Comparison of ENCODE assay signal across 8 cellular contexts in the genomic region with DNA sequence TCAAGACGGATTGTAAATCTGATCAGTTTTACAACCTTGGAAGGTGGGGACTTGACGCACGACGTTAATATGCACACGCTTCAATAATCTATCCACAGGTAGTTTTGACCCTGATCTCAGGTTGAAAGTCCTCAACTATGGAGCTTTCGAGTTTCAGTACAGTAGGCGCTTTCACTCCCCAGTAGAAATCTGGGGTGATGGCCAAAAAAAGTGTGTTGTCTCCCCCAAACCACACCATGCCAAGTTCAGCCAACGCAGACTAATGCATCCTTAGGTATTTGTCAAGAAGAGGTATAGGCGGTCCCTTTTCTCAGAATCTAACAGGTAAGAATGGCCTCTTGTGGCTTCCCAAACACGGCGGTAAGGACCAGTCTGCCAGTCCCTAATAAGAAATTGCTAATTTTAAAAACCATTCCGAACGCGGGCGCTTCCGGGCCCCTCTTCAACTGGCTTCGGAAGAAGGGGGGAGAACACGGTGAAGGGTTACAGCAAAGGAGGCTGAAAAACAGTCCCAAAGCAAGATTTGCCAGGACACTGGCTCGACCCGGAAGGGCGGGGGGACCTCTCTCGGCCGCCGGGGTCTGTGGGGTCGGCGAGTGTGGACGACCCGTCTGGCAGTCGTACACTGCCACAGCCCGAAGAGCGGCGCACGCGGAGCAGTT. TPM values are rescaled to one million over a fixed set of nuclear protein-coding genes. Genes with fewer than 3 reads are reported as not detected.
DNase-seq lines count a peak whose midpoint lies in the region; ATAC-seq and TF ChIP-seq lines count a peak whose summit lies in the region.

No MANE protein-coding gene starts in this region.

- peak overlapping the region; percentile 95 for H3K4me2 ChIP-seq in neural progenitor cell

- no peak for TF ChIP-seq CTCF in neural progenitor cell (IDR thresholded peaks at IDR 0.05)

- H3K36me3 Mint-ChIP-seq in CD4-positive, alpha-beta memory T cell: peaks cover 6 to 24% of the 10 kb centered on the region in 2 donors
- peaks cover 7% of the 10 kb centered on the region for H3K36me3 Mint-ChIP-seq in neural progenitor cell

- intact Hi-C loops in CD4-positive, alpha-beta memory T cell (cut with micrococcal nuclease): loop anchor here (1.0 to 5.0 kb wide), 9 partner anchors 117 to 1023 kb away; partner anchors contain the start of genes CEP192, CEP76, PSMG2 and PTPN2

- peak overlapping the region; percentile 54 to 78 for H3K4me3 ChIP-seq in CD4-positive, alpha-beta memory T cell (ENCODE audit: low read length in 2 of 2)
- H3K4me3 ChIP-seq in SJCRH30 (peak overlapping the region; percentile 85), neural progenitor cell (peak overlapping the region; percentile 76)

- peak overlapping the region; percentile 96 for H3K27ac ChIP-seq in CD4-positive, alpha-beta memory T cell (ENCODE audit: low read depth, low read length)
- H3K27ac ChIP-seq in SJCRH30 (peak overlapping the region; percentile 82), epithelial cell of prostate (peak overlapping the region; percentile 88), neural progenitor cell (no peak overlapping the region)

- peaks cover 39 to 69% (median 48%) of the 10 kb centered on the region in 4 donors for H3K4me1 Mint-ChIP-seq in CD4-positive, alpha-beta memory T cell
- H3K4me1 Mint-ChIP-seq in neural progenitor cell: peaks cover 29% of the 10 kb centered on the region

- no peaks in the 10 kb centered on the region for H3K9me3 ChIP-seq in CD4-positive, alpha-beta memory T cell (ENCODE audit: control insufficient read depth in 1 of 2, low read length in 2 of 2)
- H3K9me3 ChIP-seq in SJCRH30 (replicated peaks): no peaks in the 10 kb centered on the region
- H3K9me3 ChIP-seq in neural progenitor cell (ENCODE audit: low read depth): no peaks in the 10 kb centered on the region

- H3K79me2 ChIP-seq in neural progenitor cell (ENCODE audit: low read depth): peaks cover 95% of the 10 kb centered on the region

- H3K27me3 Mint-ChIP-seq in CD4-positive, alpha-beta memory T cell: no peaks in the 10 kb centered on the region
- H3K27me3 Mint-ChIP-seq in neural progenitor cell (ENCODE audit: insufficient read depth, low read depth): no peaks in the 10 kb centered on the region

- peak overlapping the region; percentile 70 to 97 (median 83) for H3K27ac Mint-ChIP-seq in CD4-positive, alpha-beta memory T cell
- peak overlapping the region; percentile 89 for H3K27ac Mint-ChIP-seq in neural progenitor cell

- peak; percentile 0 for ATAC-seq in GM21529 (IDR thresholded peaks at IDR 0.05; ENCODE audit: unreplicated experiment)

- POLR2A ChIA-PET in CD4-positive, alpha-beta memory T cell (lab: Charles Lee; ENCODE audit: partially characterized antibody): interaction anchor here (0.6 to 2.6 kb wide), 11 partner anchors 18 to 1349 kb away, joined by 3 to 13 read pairs (median 4); partner anchors contain the start of genes AFG3L2, CEP192, PTPN2 and SEH1L

- no peaks in the 10 kb centered on the region for H4K20me1 ChIP-seq in neural progenitor cell (ENCODE audit: low read depth)

- CTCF ChIA-PET in CD4-positive, alpha-beta memory T cell (lab: Charles Lee; ENCODE audit: partially characterized antibody): interaction anchor here (1.4 to 2.0 kb wide), 2 partner anchors 11 to 509 kb away, joined by 3 to 12 read pairs; no protein-coding TSS in a partner anchor

- H3F3A ChIP-seq in neural progenitor cell (ENCODE audit: low read depth): no peaks in the 10 kb centered on the region

- no peaks in the 10 kb centered on the region for H3K36me3 ChIP-seq in CD4-positive, alpha-beta memory T cell (ENCODE audit: insufficient read depth, low read length)
- H3K36me3 ChIP-seq in SJCRH30 (peaks cover 3% of the 10 kb centered on the region; the same call in 1 of the 2 replicates), neural progenitor cell (no peaks in the 10 kb centered on the region)

- H3K4me3 Mint-ChIP-seq in CD4-positive, alpha-beta memory T cell: peak overlapping the region; percentile 87 to 97 (median 92)
- peak overlapping the region; percentile 84 for H3K4me3 Mint-ChIP-seq in neural progenitor cell

- DNase-seq in CD4-positive, alpha-beta memory T cell: peak in 3 of 5 donors; percentile 10 to 39 (median 15)
- DNase-seq in SJCRH30: no peak
- no peak for DNase-seq in epithelial cell of prostate (ENCODE audit: low read depth, low spot score)
- no peak for DNase-seq in neural progenitor cell (ENCODE audit: low spot score)
- no peak for DNase-seq in NCI-H510A treated with DMSO at 0.1 percent for 48 hours (lab: John Stamatoyannopoulos, UW)
- no peak for DNase-seq in COLO829 (ENCODE audit: low spot score)
- DNase-seq in GF-D8 (lab: John Stamatoyannopoulos, UW): no peak

- H3K4me1 ChIP-seq in CD4-positive, alpha-beta memory T cell (ENCODE audit: insufficient read depth, low read length): peaks cover 46% of the 10 kb centered on the region
- no peaks in the 10 kb centered on the region for H3K4me1 ChIP-seq in SJCRH30
- H3K4me1 ChIP-seq in neural progenitor cell: peaks cover 14% of the 10 kb centered on the region

- H2AFZ ChIP-seq in neural progenitor cell (replicated peaks): peak overlapping the region; percentile 89

- no peaks in the 10 kb centered on the region for H3K9me3 Mint-ChIP-seq in CD4-positive, alpha-beta memory T cell
- no peaks in the 10 kb centered on the region for H3K9me3 Mint-ChIP-seq in neural progenitor cell

- no peaks in the 10 kb centered on the region for H3K27me3 ChIP-seq in CD4-positive, alpha-beta memory T cell (ENCODE audit: insufficient read depth, low read length)
- H3K27me3 ChIP-seq in SJCRH30 (no peaks in the 10 kb centered on the region), neural progenitor cell (no peaks in the 10 kb centered on the region)

- peak overlapping the region; percentile 19 for H3K9ac ChIP-seq in neural progenitor cell

RNA-seq across cellular contexts. Expression of gene FAM210A, which starts 0.7 kb away (rescaled TPM):
- total RNA-seq in CD4-positive, alpha-beta memory T cell: 10 to 100 TPM in 1 of 2 experiments, 1 to 10 TPM in 1; 9.4 to 10.2 TPM
- polyA plus RNA-seq in CD4-positive, alpha-beta memory T cell: 10 to 100 TPM; 12.9 to 13.7 TPM
- total RNA-seq in SJCRH30 (2014; rRNA removed; shearing (Covaris generic)): 17.4 and 18.1 TPM in 2 replicates
- total RNA-seq in neural progenitor cell (ENCODE audit: low replicate concordance): 15.1 and 15.5 TPM in 2 replicates

RNA-seq across cellular contexts. Expression of gene RNMT, which starts 0.8 kb away (rescaled TPM):
- 10 to 100 TPM; 53.7 to 55.0 TPM for total RNA-seq in CD4-positive, alpha-beta memory T cell
- 10 to 100 TPM; 40.4 to 50.3 TPM for polyA plus RNA-seq in CD4-positive, alpha-beta memory T cell
- 21.7 and 28.2 TPM in 2 replicates for total RNA-seq in SJCRH30 (2014; rRNA removed; shearing (Covaris generic))
- 44.5 and 70.4 TPM in 2 replicates for total RNA-seq in neural progenitor cell (ENCODE audit: low replicate concordance)

Comparison
In these comparisons a context has a peak if more than half of its experiments do, and no peak if none do; other contexts are left out.
1. DNase-seq: peak in CD4-positive, alpha-beta memory T cell (3 of 5); none in SJCRH30 (0 of 2), epithelial cell of prostate (single experiment), neural progenitor cell (single experiment), NCI-H510A treated with DMSO at 0.1 percent for 48 hours (single experiment), COLO829 (single experiment) and GF-D8 (single experiment).
2. Peak in every context shown above with its lines, with median percentiles within 50 percentile points of each other: H3K4me3 ChIP-seq.